10 cellular contexts compared by ENCODE assay signal in genomic region chrX:23286731-23287130, GRCh38. TPM values are rescaled to one million over a fixed set of nuclear protein-coding genes. Genes with fewer than 3 reads are reported as not detected.
"Had no signal": no experiment of that assay in that cellular context is flagged by ENCODE, and none has a peak within 500 bp of the region (broad histone marks: within the 10 kb centered on the region; RNA-seq: fewer than 3 reads in every experiment).

No MANE protein-coding gene starts in this region.

- H3K9ac ChIP-seq: GM23248 had no signal

- H3K4me3 ChIP-seq: GM23248, HAP-1, K562 had no signal

- H3K4me1 ChIP-seq: HAP-1 had no signal

- H3K9me3 ChIP-seq: HAP-1 had no signal

- ATAC-seq: HCT116, K562 had no signal

- DNase-seq: GM23248, GOT3, H7, HFFc6, IMR-90, KG1 had no signal

- H3K27ac ChIP-seq: GM23248 had no signal

- H3K36me3 ChIP-seq: HAP-1 had no signal

- H2AFZ ChIP-seq: GM23248 had no signal

RNA-seq across cellular contexts. Expression of gene PTCHD1, which starts 47.9 kb away (rescaled TPM):
- total RNA-seq: GM23248, HFFc6, HT-29, IMR-90, K562 had no signal
- polyA plus RNA-seq: GM23248, IMR-90, K562 had no signal
